8 cellular contexts compared by ENCODE assay signal in the genomic region with DNA sequence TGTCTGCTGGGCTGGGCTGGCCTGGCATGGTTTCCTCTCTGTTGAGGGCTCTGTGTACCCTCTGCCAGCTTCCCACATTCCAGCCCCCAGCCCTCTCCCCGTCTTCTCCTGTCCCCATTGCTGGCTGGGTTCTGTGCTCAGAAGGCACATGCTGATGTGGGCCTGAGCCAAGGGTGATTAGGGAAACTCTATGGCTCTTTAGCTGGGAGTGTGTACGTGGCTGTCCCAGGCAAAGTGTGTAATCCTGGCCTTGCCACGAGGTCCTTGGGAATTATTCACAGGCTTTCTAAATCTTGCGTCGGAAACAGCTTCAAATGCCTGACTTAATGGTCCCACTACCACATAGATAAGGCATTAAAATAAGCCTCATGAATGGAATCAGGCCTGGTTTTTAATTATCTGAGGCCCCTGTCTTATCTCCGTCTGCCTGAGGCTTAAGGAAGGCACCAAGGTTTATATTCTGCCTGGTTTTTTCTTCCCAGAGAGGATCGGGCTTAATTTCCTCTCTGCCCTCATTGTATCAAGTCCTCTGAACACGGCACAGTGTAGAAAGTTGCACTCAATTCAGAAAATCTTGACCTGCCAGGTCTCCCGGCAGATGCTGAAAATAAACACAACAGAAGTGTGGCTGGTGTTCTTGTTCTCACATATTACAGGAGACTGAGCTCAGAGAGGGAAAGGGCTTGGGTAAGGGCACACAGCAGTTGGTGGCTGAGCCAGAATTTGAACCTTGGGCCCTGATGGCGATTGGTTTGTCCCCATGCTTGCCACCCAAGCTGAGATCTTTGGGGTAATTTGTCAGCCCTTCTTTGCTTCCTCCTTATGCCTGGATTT. TPM values are rescaled to one million over a fixed set of nuclear protein-coding genes. Genes with fewer than 3 reads are reported as not detected.
DNase-seq lines count a peak whose midpoint lies in the region; ATAC-seq and TF ChIP-seq lines count a peak whose summit lies in the region.

No MANE protein-coding gene starts in this region.

- peaks cover 0 to 3% (median 0%) of the 10 kb centered on the region in 9 donors for H3K36me3 ChIP-seq in heart left ventricle

- H3K27ac ChIP-seq in heart left ventricle (peak overlapping the region in 11 of 12 donors; percentile 15 to 70 (median 54)), skin epidermis (peak overlapping the region in 14 of 21 experiments; percentile 11 to 72 (median 29)), foreskin keratinocyte (no peak overlapping the region)

- TF ChIP-seq POLR2A in heart left ventricle (IDR thresholded peaks at IDR 0.05) = no peak

- H3K27ac Mint-ChIP-seq in T-helper 17 cell = peak overlapping the region; percentile 70

- intact Hi-C loops in heart left ventricle (cut with DNase I) = no loop called here

- H3K4me3 Mint-ChIP-seq in T-helper 17 cell = no peak overlapping the region

- no peak for TF ChIP-seq CTCF in heart left ventricle (IDR thresholded peaks at IDR 0.05)
- TF ChIP-seq CTCF in foreskin keratinocyte (conservative IDR thresholded peaks at IDR 0.05) = no peak

- WGBS in heart left ventricle, 4 donors = 36 to 50% (median 47%) methylated on average over 9 to 10 of the region's 10 CpGs

- H3K27me3 Mint-ChIP-seq in T-helper 17 cell = no peaks in the 10 kb centered on the region

- no peaks in the 10 kb centered on the region for H3K36me3 Mint-ChIP-seq in T-helper 17 cell (ENCODE audit: low read depth)

- ATAC-seq in GM19035 (IDR thresholded peaks at IDR 0.05; ENCODE audit: unreplicated experiment) = peak; percentile 15
- no peak for ATAC-seq in T-helper 17 cell
- ATAC-seq in heart left ventricle = peak; percentile 78 to 87 (median 83)
- no peak for ATAC-seq in foreskin keratinocyte
- no peak for ATAC-seq in HG03571 (IDR thresholded peaks at IDR 0.05; ENCODE audit: unreplicated experiment)
- no peak for ATAC-seq in HG03108 (IDR thresholded peaks at IDR 0.05; ENCODE audit: unreplicated experiment)

- no peaks in the 10 kb centered on the region for H3K27me3 ChIP-seq in heart left ventricle
- H3K27me3 ChIP-seq in foreskin keratinocyte = no peaks in the 10 kb centered on the region

- no peaks in the 10 kb centered on the region for H3K9me3 ChIP-seq in T-helper 17 cell (ENCODE audit: control insufficient read depth, low read length, poor library complexity, severe bottlenecking)
- no peaks in the 10 kb centered on the region for H3K9me3 ChIP-seq in heart left ventricle

- H3K4me1 Mint-ChIP-seq in T-helper 17 cell = peaks cover 25% of the 10 kb centered on the region

- DNase-seq in T-helper 17 cell = no peak
- DNase-seq in heart left ventricle = peak in 1 of 5 donors; percentile 63
- DNase-seq in DMS79 treated with DMSO at 0.1 percent for 48 hours (lab: John Stamatoyannopoulos, UW) = no peak
- DNase-seq in foreskin keratinocyte = no peak

- H3K4me3 ChIP-seq in heart left ventricle (no peak overlapping the region), skin epidermis (no peak overlapping the region)

- peaks cover 0 to 39% (median 24%) of the 10 kb centered on the region in 12 donors for H3K4me1 ChIP-seq in heart left ventricle
- no peaks in the 10 kb centered on the region for H3K4me1 ChIP-seq in foreskin keratinocyte

RNA-seq across cellular contexts. Expression of gene LGALS9, which starts 52.9 kb away (rescaled TPM):
- total RNA-seq in T-helper 17 cell (10 to 100 TPM; 64.7 to 66.3 TPM), heart left ventricle (100 to 1,000 TPM in 1 of 9 donors, 10 to 100 TPM in 7, 1 to 10 TPM in 1; 7.9 to 173 (median 22.1) TPM), foreskin keratinocyte (0.82 and 1.1 TPM in 2 replicates)
- polyA plus RNA-seq in heart left ventricle (10 to 100 TPM; 12.3 to 25.3 TPM), foreskin keratinocyte (1.7 and 1.9 TPM in 2 replicates)

Comparison
In these comparisons a context has a peak if more than half of its experiments do, and no peak if none do; other contexts are left out.
1. ATAC-seq: peak in GM19035 (single experiment) and heart left ventricle (4 of 4); none in T-helper 17 cell (single experiment), foreskin keratinocyte (single experiment), HG03571 (single experiment) and HG03108 (single experiment).